Comparison of ENCODE assay signal across 22 cellular contexts in genomic region chr5:126117044-126117443, GRCh38.
DNase-seq lines count a peak whose midpoint lies in the region; ATAC-seq, FAIRE-seq and TF ChIP-seq lines count a peak whose summit lies in the region.
"Had no signal": no experiment of that assay in that cellular context is flagged by ENCODE, and none has a peak within 500 bp of the region (broad histone marks: within the 10 kb centered on the region; RNA-seq: fewer than 3 reads in every experiment).

No MANE protein-coding gene starts in this region.

- no peaks in the 10 kb centered on the region for H3K27me3 ChIP-seq in neural cell (ENCODE audit: insufficient read depth, low read depth, low read length)
- H3K27me3 ChIP-seq: BE2C, BLaER1 had no signal

- no peak overlapping the region for H2AFZ ChIP-seq in neural cell (ENCODE audit: low read depth, low read length)

- H3K36me3 ChIP-seq in neural cell (ENCODE audit: insufficient read depth, low read length): no peaks in the 10 kb centered on the region
- H3K36me3 ChIP-seq: BE2C, BLaER1 had no signal

- no peaks in the 10 kb centered on the region for H4K20me1 ChIP-seq in neural cell (ENCODE audit: insufficient read depth)
- H4K20me1 ChIP-seq: BLaER1 had no signal

- TF ChIP-seq EP300 in neural cell (conservative IDR thresholded peaks at IDR 0.05; ENCODE audit: poor library complexity, severe bottlenecking): peak; percentile 39

- H3K9ac ChIP-seq in neural cell (ENCODE audit: low read length): no peak overlapping the region
- H3K9ac ChIP-seq: BLaER1 had no signal

- no peaks in the 10 kb centered on the region for H3K9me3 ChIP-seq in neural cell (ENCODE audit: low read length)
- H3K9me3 ChIP-seq: BE2C, Caco-2 had no signal

- TF ChIP-seq RAD21 in neural cell (conservative IDR thresholded peaks at IDR 0.05): no peak

- peaks cover 5% of the 10 kb centered on the region for H3F3A ChIP-seq in neural cell (ENCODE audit: insufficient read depth, low read length, poor library complexity, severe bottlenecking)

- no peak overlapping the region for H3K27ac ChIP-seq in neural cell (ENCODE audit: low read length)
- H3K27ac ChIP-seq: BLaER1 had no signal

- no peak for TF ChIP-seq POLR2A in GM12891 (IDR thresholded peaks at IDR 0.05; ENCODE audit: low read depth, low read length)

- CTCF ChIA-PET in HEK293T (lab: Yijun Ruan, JAX): interaction anchor here (0.6 kb wide), 1 partner anchor 395 kb away, joined by 3 read pairs; no protein-coding TSS in a partner anchor

- no peak for ATAC-seq in GM18868 (IDR thresholded peaks at IDR 0.05; ENCODE audit: unreplicated experiment)

- H3K9me2 ChIP-seq in neural cell (ENCODE audit: insufficient read depth, low read length): no peaks in the 10 kb centered on the region

- POLR2A ChIA-PET in HEK293T (lab: Yijun Ruan, JAX): no interaction called here

- no peak overlapping the region for H3K4me3 ChIP-seq in neural cell (ENCODE audit: low read length)
- H3K4me3 ChIP-seq: BLaER1 had no signal

- no peaks in the 10 kb centered on the region for H3K79me2 ChIP-seq in neural cell (replicated peaks; ENCODE audit: insufficient read depth, low read length)

- TF ChIP-seq CTCF in neural cell (IDR thresholded peaks at IDR 0.05; ENCODE audit: poor library complexity, severe bottlenecking): no peak

- DNase-seq in HEK293T (ENCODE audit: extremely low spot score) (no peak), GM12891 (ENCODE audit: insufficient read length, low spot score) (no peak), dermis blood vessel endothelial cell (no peak)
- DNase-seq: 8988T; ACHN; BE2C; C1 segment of cervical spinal cord; Caco-2; Calu3; CD4-positive, alpha-beta memory T cell; CD4-positive, CD25-positive, alpha-beta regulatory T cell; DMS79 treated with DMSO at 0.1 percent for 48 hours; GF-D8 had no signal

- no peak for FAIRE-seq in GM12891 (lab: Jason Lieb, UNC)
- FAIRE-seq: A204.1, D721Med, G401.6, GM12892, GM18507, GM19239 had no signal

- no peak overlapping the region for H3K4me2 ChIP-seq in neural cell (ENCODE audit: low read length)
- H3K4me2 ChIP-seq: BLaER1 had no signal

TF ChIP-seq in HEK293T, 16 proteins besides CTCF, POLR2A, EP300 and RAD21:
- TF ChIP-seq ARNT (IDR thresholded peaks at IDR 0.05) (0 out of 2 replicates have a peak, but pooled peaks have one; percentile 52), PKNOX1 (IDR thresholded peaks at IDR 0.05) (peak; percentile 85), FOXK2 (IDR thresholded peaks at IDR 0.05) (no peak)

TF ChIP-seq in neural cell, 6 proteins besides CTCF, POLR2A, EP300 and RAD21:
- no peak for TF ChIP-seq REST (IDR thresholded peaks at IDR 0.05; ENCODE audit: borderline replicate concordance)
- TF ChIP-seq MXI1 (conservative IDR thresholded peaks at IDR 0.05; ENCODE audit: poor library complexity, severe bottlenecking): no peak
- no peak for TF ChIP-seq EZH2 (IDR thresholded peaks at IDR 0.05; ENCODE audit: borderline replicate concordance, insufficient read depth, low read length, poor library complexity, severe bottlenecking)
- no peak for TF ChIP-seq TAF1 (IDR thresholded peaks at IDR 0.05; ENCODE audit: low read depth)
- peak; percentile 30 for TF ChIP-seq POLR2AphosphoS5 (IDR thresholded peaks at IDR 0.05)
- TF ChIP-seq SMC3 (conservative IDR thresholded peaks at IDR 0.05; ENCODE audit: poor library complexity): no peak
TF ChIP-seq in neural cell: peak in this region for 1.

TF ChIP-seq in GM12891, 5 proteins besides CTCF, POLR2A, EP300 and RAD21:
- no peak for TF ChIP-seq TAF1 (IDR thresholded peaks at IDR 0.05; ENCODE audit: low read depth, low read length)
- TF ChIP-seq PAX5 (IDR thresholded peaks at IDR 0.05; ENCODE audit: insufficient read depth, low read length, severe bottlenecking): no peak
- TF ChIP-seq POU2F2 (IDR thresholded peaks at IDR 0.05; ENCODE audit: low read depth, low read length): no peak
- no peak for TF ChIP-seq POLR2AphosphoS5 (IDR thresholded peaks at IDR 0.05; ENCODE audit: low read depth, low read length)
- no peak for TF ChIP-seq SPI1 (IDR thresholded peaks at IDR 0.05; ENCODE audit: low read depth, low read length)
